Comparison of ENCODE assay signal across 20 cellular contexts in genomic region chr1:4000811-4001251, GRCh38.
"Had no signal": no experiment of that assay in that cellular context is flagged by ENCODE, and none has a peak within 500 bp of the region (broad histone marks: within the 10 kb centered on the region; RNA-seq: fewer than 3 reads in every experiment).

No MANE protein-coding gene starts in this region.

- H3K4me3 ChIP-seq: gastroesophageal sphincter, mucosa of descending colon had no signal

- DNase-seq: activated B cell treated with CpG ODN at 0.5 μM for 24 hours; activated CD4-positive, alpha-beta memory T cell treated with anti-CD3 and anti-CD28 coated beads, Interleukin-2, amount 10 ng/mL, durations not matched to agents 7 days and 5 days; activated CD4-positive, alpha-beta T cell treated with anti-CD3 and anti-CD28 coated beads, Interleukin-2, amount 10 ng/mL, durations not matched to agents 24 days and 14 days; activated gamma-delta T cell; activated naive CD4-positive, alpha-beta T cell treated with anti-CD3 and anti-CD28 coated beads, Interleukin-2, amount 50 U/mL, for 16 hours; activated naive CD8-positive, alpha-beta T cell treated with anti-CD3 and anti-CD28 coated beads, Interleukin-2, amount 50 U/mL, for 24 hours; activated T-cell treated with anti-CD3 and anti-CD28 coated beads, Interleukin-2, amount 50 U/mL, for 72 hours; head of caudate nucleus; hypothalamus; left cardiac atrium; mesenchymal stem cell; mucosa of descending colon; occipital lobe; stimulated activated CD4-positive, alpha-beta T cell treated with anti-CD3 and anti-CD28 coated beads, Interleukin-12 subunit alpha, Interleukin-12 subunit beta, amount 100 ng/mL, for 4 hours; stimulated activated CD4-positive, alpha-beta T cell treated with anti-CD3 and anti-CD28 coated beads, Interleukin-4, amount 100 ng/mL, for 4 hours; stimulated activated naive CD8-positive, alpha-beta T cell treated with anti-CD3 and anti-CD28 coated beads, Interleukin-15, Interleukin-2, amounts not matched to agents 100 U/mL and 50 U/mL, for 24 hours; T-cell had no signal

- H3K27me3 Mint-ChIP-seq: activated CD4-positive, alpha-beta memory T cell treated with anti-CD3 and anti-CD28 coated beads, Interleukin-2, amount 10 ng/mL, durations not matched to agents 7 days and 5 days; activated CD4-positive, alpha-beta T cell treated with anti-CD3 and anti-CD28 coated beads, Interleukin-2, amount 10 ng/mL, durations not matched to agents 24 days and 14 days had no signal

- ATAC-seq: activated naive CD8-positive, alpha-beta T cell treated with anti-CD3 and anti-CD28 coated beads, Interleukin-2, amount 50 U/mL, for 24 hours; activated T-cell treated with anti-CD3 and anti-CD28 coated beads, Interleukin-2, amount 50 U/mL, for 72 hours; gastroesophageal sphincter; left cardiac atrium; mucosa of descending colon; stimulated activated naive CD8-positive, alpha-beta T cell treated with anti-CD3 and anti-CD28 coated beads, Interleukin-15, Interleukin-2, amounts not matched to agents 100 U/mL and 50 U/mL, for 24 hours; T-cell had no signal

- H3K4me1 ChIP-seq: gastroesophageal sphincter had no signal

- H3K9me3 ChIP-seq: gastroesophageal sphincter, mucosa of descending colon had no signal

- H3K27ac ChIP-seq: epithelial cell of prostate, gastroesophageal sphincter had no signal

- H3K36me3 Mint-ChIP-seq: T-cell had no signal

- H3K4me1 Mint-ChIP-seq: activated CD4-positive, alpha-beta memory T cell treated with anti-CD3 and anti-CD28 coated beads, Interleukin-2, amount 10 ng/mL, durations not matched to agents 7 days and 5 days; activated CD4-positive, alpha-beta T cell treated with anti-CD3 and anti-CD28 coated beads, Interleukin-2, amount 10 ng/mL, durations not matched to agents 24 days and 14 days; T-cell had no signal

- H3K36me3 ChIP-seq: gastroesophageal sphincter had no signal

- H3K4me3 Mint-ChIP-seq: activated B cell treated with CpG ODN at 0.5 μM for 24 hours; activated CD4-positive, alpha-beta memory T cell treated with anti-CD3 and anti-CD28 coated beads, Interleukin-2, amount 10 ng/mL, durations not matched to agents 7 days and 5 days; activated CD4-positive, alpha-beta T cell treated with anti-CD3 and anti-CD28 coated beads, Interleukin-2, amount 10 ng/mL, durations not matched to agents 24 days and 14 days; activated naive CD8-positive, alpha-beta T cell treated with anti-CD3 and anti-CD28 coated beads, Interleukin-2, amount 50 U/mL, for 24 hours; activated T-cell treated with anti-CD3 and anti-CD28 coated beads, Interleukin-2, amount 50 U/mL, for 72 hours; T-cell; T-helper 2 cell treated with Interferon-gamma antibody and Interleukin-4, amounts not matched to agents 5 μg/mL and 100 μg/mL, for 36 hours had no signal

- H3K9me3 Mint-ChIP-seq: activated B cell treated with CpG ODN at 0.5 μM for 24 hours; activated CD4-positive, alpha-beta memory T cell treated with anti-CD3 and anti-CD28 coated beads, Interleukin-2, amount 10 ng/mL, durations not matched to agents 7 days and 5 days; activated CD4-positive, alpha-beta T cell treated with anti-CD3 and anti-CD28 coated beads, Interleukin-2, amount 10 ng/mL, durations not matched to agents 24 days and 14 days; activated naive CD8-positive, alpha-beta T cell treated with anti-CD3 and anti-CD28 coated beads, Interleukin-2, amount 50 U/mL, for 24 hours; activated T-cell treated with anti-CD3 and anti-CD28 coated beads, Interleukin-2, amount 50 U/mL, for 72 hours; T-cell; T-helper 2 cell treated with Interferon-gamma antibody and Interleukin-4, amounts not matched to agents 5 μg/mL and 100 μg/mL, for 36 hours had no signal

- H3K27ac Mint-ChIP-seq: activated B cell treated with CpG ODN at 0.5 μM for 24 hours; activated CD4-positive, alpha-beta memory T cell treated with anti-CD3 and anti-CD28 coated beads, Interleukin-2, amount 10 ng/mL, durations not matched to agents 7 days and 5 days; activated CD4-positive, alpha-beta T cell treated with anti-CD3 and anti-CD28 coated beads, Interleukin-2, amount 10 ng/mL, durations not matched to agents 24 days and 14 days; activated naive CD8-positive, alpha-beta T cell treated with anti-CD3 and anti-CD28 coated beads, Interleukin-2, amount 50 U/mL, for 24 hours; activated T-cell treated with anti-CD3 and anti-CD28 coated beads, Interleukin-2, amount 50 U/mL, for 72 hours; T-cell; T-helper 2 cell treated with Interferon-gamma antibody and Interleukin-4, amounts not matched to agents 5 μg/mL and 100 μg/mL, for 36 hours had no signal
